19 cellular contexts compared by ENCODE assay signal in the genomic region with DNA sequence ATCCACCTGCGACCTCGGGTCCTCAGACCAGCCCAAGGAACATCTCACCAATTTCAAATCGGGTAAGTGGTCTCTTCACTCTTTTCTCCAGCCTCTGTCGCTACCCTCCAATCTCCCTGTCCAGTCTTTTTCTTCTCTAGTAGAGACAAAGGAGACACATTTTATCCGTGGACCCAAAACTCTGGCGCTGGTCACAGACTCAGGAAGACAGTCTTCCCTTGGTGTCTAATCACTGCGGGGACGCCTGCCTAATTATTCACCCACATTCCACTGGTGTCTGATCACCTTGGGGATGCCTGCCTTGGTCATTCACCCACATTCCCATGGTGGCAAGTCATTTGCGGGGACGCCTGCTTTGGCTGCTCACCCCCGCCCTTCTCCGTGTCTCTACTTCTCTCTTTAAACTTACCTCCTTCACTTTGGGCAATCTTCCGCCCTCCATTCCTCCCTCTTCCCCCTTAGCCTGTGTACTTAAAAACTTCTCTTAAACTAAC. TPM values are rescaled to one million over a fixed set of nuclear protein-coding genes. Genes with fewer than 3 reads are reported as not detected.
DNase-seq lines count a peak whose midpoint lies in the region; ATAC-seq, FAIRE-seq and TF ChIP-seq lines count a peak whose summit lies in the region.
"Had no signal": no experiment of that assay in that cellular context is flagged by ENCODE, and none has a peak within 500 bp of the region (broad histone marks: within the 10 kb centered on the region; RNA-seq: fewer than 3 reads in every experiment).

No MANE protein-coding gene starts in this region.

- TF ChIP-seq RAD21 in K562 (CRISPR knock-in tag; conservative IDR thresholded peaks at IDR 0.05 in 1 of 2, IDR thresholded peaks at IDR 0.05 in 1 of 2): no peak

- TSS peak; percentile 63 for BruUV-seq in K562 (replicated peaks; lab: Mats Ljungman, UMichigan)

- in situ Hi-C loops in K562 (cut with MboI): no loop called here

- H3K18ac ChIP-seq in trophoblast cell (ENCODE audit: low read length): peak overlapping the region; percentile 48

- intact Hi-C loops in activated CD8-positive, alpha-beta T cell treated with anti-CD3 and anti-CD28 coated beads for 36 hours (cut with micrococcal nuclease): no loop called here
- intact Hi-C loops in K562 (cut with micrococcal nuclease): no loop called here

- peak overlapping the region; percentile 57 for H4K8ac ChIP-seq in trophoblast cell (ENCODE audit: low read depth, low read length)

- peaks cover 3% of the 10 kb centered on the region for H3K27me3 Mint-ChIP-seq in activated CD8-positive, alpha-beta T cell treated with anti-CD3 and anti-CD28 coated beads, Interleukin-2, amount 10 ng/mL, durations not matched to agents 7 days and 5 days (ENCODE audit: low read depth)
- no peaks in the 10 kb centered on the region for H3K27me3 Mint-ChIP-seq in activated CD8-positive, alpha-beta T cell treated with anti-CD3 and anti-CD28 coated beads for 36 hours

- H3K79me1 ChIP-seq in trophoblast cell (ENCODE audit: low read length): peaks cover 12% of the 10 kb centered on the region

- ATAC-seq in activated CD8-positive, alpha-beta T cell treated with anti-CD3 and anti-CD28 coated beads, Interleukin-2, amount 10 ng/mL, durations not matched to agents 7 days and 5 days: no peak
- ATAC-seq in activated CD8-positive, alpha-beta T cell treated with anti-CD3 and anti-CD28 coated beads for 36 hours: no peak
- ATAC-seq in K562 (peak; percentile 7), HG03196 (IDR thresholded peaks at IDR 0.05; ENCODE audit: unreplicated experiment) (no peak), GM19467 (IDR thresholded peaks at IDR 0.05; ENCODE audit: unreplicated experiment) (no peak)

- no peak overlapping the region for H3K4me3 Mint-ChIP-seq in activated CD8-positive, alpha-beta T cell treated with anti-CD3 and anti-CD28 coated beads, Interleukin-2, amount 10 ng/mL, durations not matched to agents 7 days and 5 days
- H3K4me3 Mint-ChIP-seq in activated CD8-positive, alpha-beta T cell treated with anti-CD3 and anti-CD28 coated beads for 36 hours: no peak overlapping the region

- H2BK5ac ChIP-seq in trophoblast cell (ENCODE audit: low read depth, low read length, poor library complexity): peak overlapping the region; percentile 61

- peak overlapping the region; percentile 83 for H3K27ac ChIP-seq in K562 (ENCODE audit: extremely low read depth, low read depth, low read length)
- H3K27ac ChIP-seq in trophoblast cell (ENCODE audit: low read depth, low read length): peak overlapping the region; percentile 85
- H3K27ac ChIP-seq: 22Rv1, SJSA1 had no signal

- H3K4me1 ChIP-seq in K562 (replicated peaks in 1 of 2; ENCODE audit: control insufficient read depth in 2 of 2, insufficient read depth in 2 of 2, low read length in 2 of 2): peaks cover 7 to 43% of the 10 kb centered on the region in 2 experiments
- no peaks in the 10 kb centered on the region for H3K4me1 ChIP-seq in trophoblast cell (ENCODE audit: control insufficient read depth in 1 of 2, insufficient read depth in 2 of 2, low read length in 2 of 2)
- H3K4me1 ChIP-seq: BE2C, SJSA1 had no signal

- H3K4me3 ChIP-seq in K562 (peak overlapping the region; percentile 54), trophoblast cell (ENCODE audit: low read depth, low read length) (no peak overlapping the region)
- H3K4me3 ChIP-seq: SJSA1 had no signal

- H3K9ac ChIP-seq in K562 (ENCODE audit: insufficient read depth in 1 of 2, low read depth in 2 of 2, low read length in 2 of 2): peak overlapping the region; percentile 80 to 86; a peak in 3 of 4 replicates
- no peak overlapping the region for H3K9ac ChIP-seq in trophoblast cell (ENCODE audit: low read length)

- no peak for TF ChIP-seq CTCF in activated CD8-positive, alpha-beta T cell treated with anti-CD3 and anti-CD28 coated beads for 36 hours (IDR thresholded peaks at IDR 0.05)
- no peak for TF ChIP-seq CTCF in K562 (IDR thresholded peaks at IDR 0.05 in 2 of 3, conservative IDR thresholded peaks at IDR 0.05 in 1 of 3; ENCODE audit: insufficient read depth in 2 of 3, low read depth in 1 of 3, low read length in 3 of 3)

- peak overlapping the region; percentile 69 for H2AK5ac ChIP-seq in trophoblast cell (ENCODE audit: low read length)

- TF ChIP-seq EP300 in K562 (IDR thresholded peaks at IDR 0.05; ENCODE audit: low read length): no peak

- H2AFZ ChIP-seq in K562 (ENCODE audit: low read depth, low read length) (peak overlapping the region; percentile 88; the same call in 1 of the 2 replicates), trophoblast cell (ENCODE audit: insufficient read depth, low read length, poor library complexity) (no peak overlapping the region)

- H3K79me2 ChIP-seq in K562 (ENCODE audit: control insufficient read depth, insufficient read depth, low read length) (peaks cover 62% of the 10 kb centered on the region), trophoblast cell (ENCODE audit: control insufficient read depth, insufficient read depth, low read length, poor library complexity) (no peaks in the 10 kb centered on the region)

- peak overlapping the region; percentile 91 for H4K91ac ChIP-seq in trophoblast cell (ENCODE audit: low read depth, low read length)

- CTCF ChIA-PET in activated CD8-positive, alpha-beta T cell treated with anti-CD3 and anti-CD28 coated beads, Interleukin-2, amount 10 ng/mL, durations not matched to agents 7 days and 5 days (lab: Charles Lee): no interaction called here
- CTCF ChIA-PET in activated CD8-positive, alpha-beta T cell treated with anti-CD3 and anti-CD28 coated beads for 36 hours (lab: Charles Lee): no interaction called here
- CTCF ChIA-PET in K562 (lab: Yijun Ruan, JAX; ENCODE audit: low intra/inter-chr PET ratio): no interaction called here

- no peak for TF ChIP-seq POLR2A in K562 (conservative IDR thresholded peaks at IDR 0.05)

- H3K27me3 ChIP-seq in K562 (ENCODE audit: control insufficient read depth in 2 of 2, insufficient read depth in 2 of 2, low read length in 2 of 2) (no peaks in the 10 kb centered on the region), trophoblast cell (ENCODE audit: insufficient read depth, low read length) (no peaks in the 10 kb centered on the region)

- H3K9me1 ChIP-seq in K562 (ENCODE audit: control insufficient read depth, insufficient read depth, low read length): no peaks in the 10 kb centered on the region

- peak overlapping the region; percentile 88 for H2BK120ac ChIP-seq in trophoblast cell (ENCODE audit: insufficient read depth, low read length, poor library complexity)

- no peak overlapping the region for H3K23ac ChIP-seq in trophoblast cell (ENCODE audit: low read length)

- H3K9me3 ChIP-seq in K562 (replicated peaks; ENCODE audit: control insufficient read depth, insufficient read depth, low read depth, low read length): no peaks in the 10 kb centered on the region
- peaks cover 18% of the 10 kb centered on the region for H3K9me3 ChIP-seq in trophoblast cell (ENCODE audit: insufficient read depth, low read depth, low read length)
- H3K9me3 ChIP-seq: BE2C, SJSA1 had no signal

- no peaks in the 10 kb centered on the region for H3K36me3 Mint-ChIP-seq in activated CD8-positive, alpha-beta T cell treated with anti-CD3 and anti-CD28 coated beads, Interleukin-2, amount 10 ng/mL, durations not matched to agents 7 days and 5 days (ENCODE audit: low read depth)
- no peaks in the 10 kb centered on the region for H3K36me3 Mint-ChIP-seq in activated CD8-positive, alpha-beta T cell treated with anti-CD3 and anti-CD28 coated beads for 36 hours (ENCODE audit: low read depth)

- H4K20me1 ChIP-seq in K562 (replicated peaks; ENCODE audit: control insufficient read depth, insufficient read depth, low read length): no peaks in the 10 kb centered on the region

- no peak overlapping the region for H4K12ac ChIP-seq in trophoblast cell (ENCODE audit: low read depth, low read length)

- no peak for DNase-seq in activated CD8-positive, alpha-beta T cell treated with anti-CD3 and anti-CD28 coated beads, Interleukin-2, amount 10 ng/mL, durations not matched to agents 7 days and 5 days
- DNase-seq in activated CD8-positive, alpha-beta T cell treated with anti-CD3 and anti-CD28 coated beads for 36 hours: no peak
- peak; percentile 19 for DNase-seq in LoVo (ENCODE audit: low spot score)
- DNase-seq in K562 (ENCODE audit: extremely low read depth in 1 of 4, low spot score in 3 of 4): peak in 1 of 4 experiments; percentile 19
- no peak for DNase-seq in trophoblast cell
- no peak for DNase-seq in HPDE6-E6E7 (ENCODE audit: extremely low spot score)
- DNase-seq: BE2C, DMS 273 treated with DMSO at 0.1 percent for 48 hours, GOT3, NCI-H1436, NCI-H2029 treated with DMSO at 0.1 percent for 48 hours, NCI-H2171 treated with DMSO at 0.1 percent for 48 hours, NCI-H446 treated with DMSO at 0.1 percent for 48 hours, NCI-H748 treated with DMSO at 0.1 percent for 48 hours had no signal

- H3K4ac ChIP-seq in trophoblast cell (ENCODE audit: low read depth, low read length): peak overlapping the region; percentile 44

- H3K14ac ChIP-seq in trophoblast cell (ENCODE audit: low read length): peak overlapping the region; percentile 27

- H3K27ac Mint-ChIP-seq in activated CD8-positive, alpha-beta T cell treated with anti-CD3 and anti-CD28 coated beads, Interleukin-2, amount 10 ng/mL, durations not matched to agents 7 days and 5 days: peak overlapping the region; percentile 7
- H3K27ac Mint-ChIP-seq in activated CD8-positive, alpha-beta T cell treated with anti-CD3 and anti-CD28 coated beads for 36 hours: no peak overlapping the region

- no peaks in the 10 kb centered on the region for H3K4me1 Mint-ChIP-seq in activated CD8-positive, alpha-beta T cell treated with anti-CD3 and anti-CD28 coated beads, Interleukin-2, amount 10 ng/mL, durations not matched to agents 7 days and 5 days (ENCODE audit: low read depth)
- H3K4me1 Mint-ChIP-seq in activated CD8-positive, alpha-beta T cell treated with anti-CD3 and anti-CD28 coated beads for 36 hours (ENCODE audit: low read depth): no peaks in the 10 kb centered on the region

- H3K36me3 ChIP-seq in K562 (ENCODE audit: control insufficient read depth, insufficient read depth, low read length) (peaks cover 41% of the 10 kb centered on the region), trophoblast cell (ENCODE audit: control insufficient read depth in 1 of 2, insufficient read depth in 2 of 2, low read length in 2 of 2) (peaks cover 0 to 2% of the 10 kb centered on the region in 2 experiments)
- H3K36me3 ChIP-seq: BE2C, SJSA1 had no signal

- peak overlapping the region; percentile 82 for H2BK12ac ChIP-seq in trophoblast cell (ENCODE audit: low read length)

- WGBS in K562 (ENCODE audit: insufficient coverage, low coverage, missing lambda C conversion rate): under 1% methylated on average over 13 of the region's 13 CpGs
- WGBS in trophoblast cell (ENCODE audit: extremely low coverage, insufficient coverage, insufficient read length): no CpG with 5 or more reads among the region's 13 CpGs

- no peaks in the 10 kb centered on the region for H3K9me3 Mint-ChIP-seq in activated CD8-positive, alpha-beta T cell treated with anti-CD3 and anti-CD28 coated beads, Interleukin-2, amount 10 ng/mL, durations not matched to agents 7 days and 5 days (ENCODE audit: insufficient read depth)
- H3K9me3 Mint-ChIP-seq in activated CD8-positive, alpha-beta T cell treated with anti-CD3 and anti-CD28 coated beads for 36 hours: no peaks in the 10 kb centered on the region

- peak overlapping the region; percentile 88 for H3K4me2 ChIP-seq in K562 (ENCODE audit: insufficient read depth, low read length)
- no peak overlapping the region for H3K4me2 ChIP-seq in trophoblast cell (ENCODE audit: low read length)

- no peak for FAIRE-seq in K562 (lab: Jason Lieb, UNC)
- FAIRE-seq: GM12892 had no signal

- POLR2A ChIA-PET in activated CD8-positive, alpha-beta T cell treated with anti-CD3 and anti-CD28 coated beads, Interleukin-2, amount 10 ng/mL, durations not matched to agents 7 days and 5 days (lab: Charles Lee): no interaction called here
- POLR2A ChIA-PET in activated CD8-positive, alpha-beta T cell treated with anti-CD3 and anti-CD28 coated beads for 36 hours (lab: Charles Lee): no interaction called here
- POLR2A ChIA-PET in K562 (lab: Yijun Ruan, JAX): interaction anchor here (1.0 to 1.8 kb wide), 4 partner anchors 8 to 39 kb away, joined by 3 to 22 read pairs (median 4); no protein-coding TSS in a partner anchor

RNA-seq across cellular contexts. Expression of a gene that starts 13.9 kb away (rescaled TPM):
- total RNA-seq in activated CD8-positive, alpha-beta T cell treated with anti-CD3 and anti-CD28 coated beads, Interleukin-2, amount 10 ng/mL, durations not matched to agents 7 days and 5 days: not detected
- total RNA-seq in activated CD8-positive, alpha-beta T cell treated with anti-CD3 and anti-CD28 coated beads for 36 hours: not detected
- not detected in 2 replicates for total RNA-seq in K562 (2011; cell fraction: chromatin; rRNA removed; ENCODE audit: low replicate concordance)
- not detected in 2 replicates for total RNA-seq in K562 (2011; cell fraction: nucleolus; rRNA removed)
- not detected in 2 replicates for total RNA-seq in K562 (2011; cell fraction: nucleoplasm; rRNA removed)
- total RNA-seq in K562 (2014; rRNA removed): not detected in 2 replicates
- total RNA-seq in K562 (2014; rRNA removed; fragmentation: Illumina TruSeq; extraction: Trizol): not detected in 2 replicates
- not detected in 2 replicates for total RNA-seq in K562 (2015; rRNA removed; fragmentation: Illumina TruSeq; extraction: Trizol)
- not detected in 2 replicates for total RNA-seq in K562 (2021)
- not detected in 2 replicates for polyA plus RNA-seq in K562 (2011; rRNA removed)
- not detected in 2 replicates for polyA plus RNA-seq in K562 (2011; cell fraction: cytosol; rRNA removed)
- polyA plus RNA-seq in K562 (2011; cell fraction: nucleus; rRNA removed): not detected in 2 replicates
- polyA plus RNA-seq in K562 (2012): not detected in 2 replicates
- not detected in 2 replicates for polyA plus RNA-seq in K562 (2014; fragmentation: Illumina TruSeq; extraction: Trizol)
- polyA plus RNA-seq in K562 (2014; fragmentation: Nextera tagmentation; extraction: Ambion mirVana): not detected
- not detected in 2 replicates for polyA plus RNA-seq in K562 (2014; rRNA removed)
- not detected in 2 replicates for polyA minus RNA-seq in K562 (2011; rRNA and poly(A)+ RNA removed)
- not detected in 2 replicates for polyA minus RNA-seq in K562 (2011; cell fraction: cytosol; rRNA and poly(A)+ RNA removed)
- polyA minus RNA-seq in K562 (2011; cell fraction: nucleus; rRNA and poly(A)+ RNA removed): not detected in 2 replicates
- polyA plus RNA-seq in trophoblast cell (2013): 0.01 TPM in 1 of 2 replicates, not detected in the other
- total RNA-seq: SJSA1 had no signal

RNA-seq across cellular contexts. Expression of a gene that starts 41.9 kb away (rescaled TPM):
- not detected for total RNA-seq in activated CD8-positive, alpha-beta T cell treated with anti-CD3 and anti-CD28 coated beads, Interleukin-2, amount 10 ng/mL, durations not matched to agents 7 days and 5 days
- under 1 TPM in 1 of 2 experiments, not detected in 1; 0.04 TPM for total RNA-seq in activated CD8-positive, alpha-beta T cell treated with anti-CD3 and anti-CD28 coated beads for 36 hours
- not detected in 2 replicates for total RNA-seq in K562 (2011; cell fraction: chromatin; rRNA removed; ENCODE audit: low replicate concordance)
- total RNA-seq in K562 (2011; cell fraction: nucleolus; rRNA removed): not detected in 2 replicates
- total RNA-seq in K562 (2011; cell fraction: nucleoplasm; rRNA removed): not detected in 2 replicates
- total RNA-seq in K562 (2014; rRNA removed) (not detected in 2 replicates), K562 (2014; rRNA removed; fragmentation: Illumina TruSeq; extraction: Trizol) (not detected in 2 replicates), K562 (2015; rRNA removed; fragmentation: Illumina TruSeq; extraction: Trizol) (not detected in 2 replicates), K562 (2021) (not detected in 2 replicates)
- polyA plus RNA-seq in K562 (2011; rRNA removed) (not detected in 2 replicates), K562 (2014; fragmentation: Illumina TruSeq; extraction: Trizol) (not detected in 2 replicates), K562 (2014; fragmentation: Nextera tagmentation; extraction: Ambion mirVana) (not detected), K562 (2014; rRNA removed) (not detected in 2 replicates)
- not detected in 2 replicates for polyA plus RNA-seq in K562 (2011; cell fraction: cytosol; rRNA removed)
- polyA plus RNA-seq in K562 (2011; cell fraction: nucleus; rRNA removed): not detected in 2 replicates
- 0.01 TPM in 2 replicates for polyA plus RNA-seq in K562 (2012)
- not detected in 2 replicates for polyA minus RNA-seq in K562 (2011; rRNA and poly(A)+ RNA removed)
- polyA minus RNA-seq in K562 (2011; cell fraction: cytosol; rRNA and poly(A)+ RNA removed): not detected in 2 replicates
- not detected in 2 replicates for polyA minus RNA-seq in K562 (2011; cell fraction: nucleus; rRNA and poly(A)+ RNA removed)
- polyA plus RNA-seq in trophoblast cell (2013): not detected in 2 replicates
- total RNA-seq: SJSA1 had no signal
